ENCODE assay signal across 13 cellular contexts in genomic region chr6:23003671-23004598, GRCh38.
DNase-seq lines count a peak whose midpoint lies in the region; ATAC-seq and TF ChIP-seq lines count a peak whose summit lies in the region.
"Had no signal": no experiment of that assay in that cellular context is flagged by ENCODE, and none has a peak within 500 bp of the region (broad histone marks: within the 10 kb centered on the region; RNA-seq: fewer than 3 reads in every experiment).

No MANE protein-coding gene starts in this region.

- intact Hi-C loops in left ventricle myocardium superior (cut with micrococcal nuclease): no loop called here

- ATAC-seq in left ventricle myocardium superior (peak; percentile 88), HG02840 (IDR thresholded peaks at IDR 0.05; ENCODE audit: low FRiP score, unreplicated experiment) (no peak), GM19452 (IDR thresholded peaks at IDR 0.05; ENCODE audit: unreplicated experiment) (no peak)
- ATAC-seq: activated naive CD4-positive, alpha-beta T cell treated with anti-CD3 and anti-CD28 coated beads, Interleukin-2, amount 50 U/mL, for 72 hours had no signal

- H3K4me3 ChIP-seq in astrocyte of the cerebellum (ENCODE audit: low read depth, low read length): no peak overlapping the region
- H3K4me3 ChIP-seq: SJCRH30 had no signal

- in situ Hi-C loops in astrocyte of the cerebellum (cut with HindIII; ENCODE audit: low sequenced_read_pairs): no loop called here

- no peak for TF ChIP-seq CTCF in astrocyte of the cerebellum (IDR thresholded peaks at IDR 0.05; ENCODE audit: low read depth, low read length, missing control alignments)

- DNase-seq in H4 (ENCODE audit: low spot score): peak; percentile 82
- peak; percentile 1 for DNase-seq in astrocyte of the cerebellum (ENCODE audit: low read depth)
- DNase-seq in left ventricle myocardium superior: peak; percentile 26
- DNase-seq in superior temporal gyrus (ENCODE audit: extremely low spot score): peak; percentile 33
- DNase-seq in GF-D8 (lab: John Stamatoyannopoulos, UW): no peak
- DNase-seq in OCI-M2 (lab: John Stamatoyannopoulos, UW; ENCODE audit: unreplicated experiment): no peak
- DNase-seq: activated CD4-positive, alpha-beta memory T cell treated with anti-CD3 and anti-CD28 coated beads for 36 hours; erythroblast; NCI-H2081 treated with DMSO at 0.1 percent for 48 hours had no signal

Comparison
In these comparisons a context has a peak if more than half of its experiments do, and no peak if none do; other contexts are left out.
1. DNase-seq: peak in H4 (single experiment), astrocyte of the cerebellum (single experiment), left ventricle myocardium superior (single experiment) and superior temporal gyrus (single experiment); none in GF-D8 (single experiment) and OCI-M2 (single experiment).